Comparison of ENCODE assay signal across 9 cellular contexts in the genomic region with DNA sequence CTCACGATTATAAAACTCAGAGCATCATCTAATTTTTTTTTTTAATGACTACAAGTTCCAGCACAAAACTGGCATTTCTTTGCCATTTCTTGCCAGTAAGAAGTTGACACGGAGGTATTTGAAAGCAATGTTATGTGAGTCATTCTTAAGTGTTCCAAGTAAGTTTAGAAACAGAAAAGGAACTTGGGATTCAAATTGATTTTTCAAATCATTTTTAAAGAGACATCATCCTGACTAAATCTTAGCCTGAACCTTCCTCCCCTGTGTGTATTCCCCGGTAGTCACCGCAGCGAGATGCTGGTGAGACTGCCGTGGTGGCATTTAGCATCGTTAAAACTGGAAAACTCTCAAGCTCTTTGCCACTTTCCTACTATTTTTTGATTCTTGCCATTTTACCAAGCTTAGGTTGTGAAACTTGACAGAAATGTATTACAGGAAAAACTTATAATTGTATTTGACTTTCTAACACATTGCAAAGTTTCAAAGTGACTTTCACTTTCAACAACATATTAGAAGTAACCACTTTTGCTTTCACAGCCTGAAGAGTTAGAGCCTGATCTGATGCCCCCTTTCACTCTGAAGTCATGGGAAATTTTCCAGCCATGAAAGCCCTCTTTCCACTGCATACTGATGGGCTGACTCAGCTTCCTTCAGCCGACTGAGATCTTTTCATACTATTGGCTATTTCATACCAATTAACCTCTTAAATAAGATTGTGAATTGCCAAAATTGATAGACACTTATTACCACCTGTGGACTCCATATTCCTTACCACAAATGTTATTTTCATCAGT.
DNase-seq lines count a peak whose midpoint lies in the region; ATAC-seq and TF ChIP-seq lines count a peak whose summit lies in the region.
"Had no signal": no experiment of that assay in that cellular context is flagged by ENCODE, and none has a peak within 500 bp of the region (broad histone marks: within the 10 kb centered on the region; RNA-seq: fewer than 3 reads in every experiment).

No MANE protein-coding gene starts in this region.

- no peak overlapping the region for H4K91ac ChIP-seq in H9 (ENCODE audit: insufficient read length, low read depth, low read length)

- H3K9ac ChIP-seq in HUES64 (ENCODE audit: low read depth, low read length) (no peak overlapping the region), H9 (ENCODE audit: extremely low read depth, insufficient read length, low read length) (no peak overlapping the region)

- no peak overlapping the region for H4K8ac ChIP-seq in H9 (replicated peaks; ENCODE audit: insufficient read length, low read depth, low read length)

- no peak overlapping the region for H3K23ac ChIP-seq in H9 (ENCODE audit: insufficient read length, low read depth, low read length)

- H3K4me3 Mint-ChIP-seq in H9, result no peak overlapping the region
- H3K4me3 Mint-ChIP-seq: neural crest cell had no signal

- H3K4ac ChIP-seq in H9 (ENCODE audit: low read depth, low read length), result no peak overlapping the region

- H3K4me2 ChIP-seq in H9 (ENCODE audit: insufficient read depth, insufficient read length, low read length), result no peak overlapping the region

- no peak overlapping the region for H2BK5ac ChIP-seq in H9 (ENCODE audit: insufficient read length, low read length)

- H3T11ph ChIP-seq in H9 (ENCODE audit: low read length), result no peak overlapping the region

- H4K20me1 ChIP-seq in H9 (ENCODE audit: control insufficient read depth, insufficient read depth, insufficient read length), result no peaks in the 10 kb centered on the region

- no peak overlapping the region; the same call in 1 of the 2 replicates for H3K4me3 ChIP-seq in HUES64 (ENCODE audit: low read length)
- H3K4me3 ChIP-seq in tibial artery, result peak overlapping the region; percentile 43 to 46

- H3K79me1 ChIP-seq in H9 (ENCODE audit: insufficient read depth, low read depth, low read length, poor library complexity, severe bottlenecking), result no peaks in the 10 kb centered on the region

- no peak overlapping the region for H4K5ac ChIP-seq in H9 (ENCODE audit: insufficient read length, low read depth, low read length)

- H3K23me2 ChIP-seq in H9 (ENCODE audit: insufficient read length, low read depth, low read length, poor library complexity, severe bottlenecking), result no peaks in the 10 kb centered on the region

- DNase-seq in Caki2 (ENCODE audit: low read depth) (peak; percentile 46), amniotic stem cell (lab: John Stamatoyannopoulos, UW) (peak; percentile 59), medulla oblongata (ENCODE audit: extremely low spot score) (peak; percentile 35), tibial artery (no peak), H9 (no peak), NCI-H2196 (lab: John Stamatoyannopoulos, UW; ENCODE audit: unreplicated experiment) (no peak)

- no peak overlapping the region for H2BK15ac ChIP-seq in H9 (ENCODE audit: low read depth, low read length)

- H2AK5ac ChIP-seq in H9 (ENCODE audit: insufficient read length, low read length), result no peak overlapping the region

- no peaks in the 10 kb centered on the region for H3K27me3 Mint-ChIP-seq in H9 (ENCODE audit: low read depth)

- H3K9me3 Mint-ChIP-seq in H9, result no peaks in the 10 kb centered on the region
- H3K9me3 Mint-ChIP-seq: neural crest cell had no signal

- no peaks in the 10 kb centered on the region for H3K79me2 ChIP-seq in H9 (ENCODE audit: insufficient read depth, low read length)

- H3K36me3 ChIP-seq in HUES64 (ENCODE audit: insufficient read depth, low read length) (peaks cover 3% of the 10 kb centered on the region; the same call in 1 of the 2 replicates), tibial artery (peaks cover 5 to 11% (median 9%) of the 10 kb centered on the region in 3 donors)

- TF ChIP-seq CTCF in tibial artery (IDR thresholded peaks at IDR 0.05) (no peak), H9 (conservative IDR thresholded peaks at IDR 0.05) (no peak)

- ATAC-seq in GM21526 (IDR thresholded peaks at IDR 0.05; ENCODE audit: low FRiP score, unreplicated experiment), result peak; percentile 84

- peaks cover 0 to 9% (median 0%) of the 10 kb centered on the region in 3 experiments; a peak in 1 of 7 replicates for H3K36me3 Mint-ChIP-seq in H9 (ENCODE audit: insufficient read depth in 1 of 3, low read depth in 3 of 3)

- no peaks in the 10 kb centered on the region for H3K27me3 ChIP-seq in HUES64 (ENCODE audit: insufficient read depth, low read length)
- H3K27me3 ChIP-seq in tibial artery, result no peaks in the 10 kb centered on the region
- H3K27me3 ChIP-seq in H9 (ENCODE audit: insufficient read depth, low read length), result no peaks in the 10 kb centered on the region

- no peaks in the 10 kb centered on the region for H3K9me3 ChIP-seq in HUES64 (ENCODE audit: insufficient read depth, low read depth, low read length)
- no peaks in the 10 kb centered on the region for H3K9me3 ChIP-seq in tibial artery
- no peaks in the 10 kb centered on the region for H3K9me3 ChIP-seq in H9 (ENCODE audit: control insufficient read depth, low read depth, low read length)

- 81% methylated on average over 8 of the region's 8 CpGs for WGBS in HUES64
- WGBS in H9 (ENCODE audit: extremely low coverage, insufficient read length, low lambda C conversion rate), result no CpG with 5 or more reads among the region's 8 CpGs

- no peak overlapping the region for H3K18ac ChIP-seq in H9 (ENCODE audit: insufficient read length, low read depth, low read length)

- peaks cover 20 to 21% of the 10 kb centered on the region in 2 experiments for H3K4me1 Mint-ChIP-seq in H9

- intact Hi-C loops in tibial artery (cut with DNase I; ENCODE audit: low total_unique reads), result no loop called here

- H2BK120ac ChIP-seq in H9 (ENCODE audit: low read depth, low read length, poor library complexity, severe bottlenecking), result no peak overlapping the region

- no peak overlapping the region for H2AFZ ChIP-seq in H9 (ENCODE audit: low read length)

- H2BK20ac ChIP-seq in H9 (ENCODE audit: low read depth, low read length, poor library complexity, severe bottlenecking), result no peak overlapping the region

- in situ Hi-C loops in Caki2 (cut with HindIII; ENCODE audit: low pct_unique_long_range_greater_than_20kb, low sequenced_read_pairs), result loop anchor here (10.0 kb wide), 1 partner anchor 47 kb away; no protein-coding TSS in a partner anchor

- peak overlapping the region; percentile 36; the same call in 1 of the 2 replicates for H3K27ac ChIP-seq in HUES64 (ENCODE audit: low read depth, low read length)
- H3K27ac ChIP-seq in tibial artery, result peak overlapping the region; percentile 55 to 65
- no peak overlapping the region for H3K27ac ChIP-seq in H9 (ENCODE audit: insufficient read length, low read depth, low read length)

- H2BK12ac ChIP-seq in H9 (ENCODE audit: insufficient read length, low read depth, low read length), result no peak overlapping the region

- no peak overlapping the region for H3K14ac ChIP-seq in H9 (ENCODE audit: insufficient read depth, low read length)

- H3K4me1 ChIP-seq in HUES64 (ENCODE audit: insufficient read depth, low read length) (peaks cover 13% of the 10 kb centered on the region; the same call in 1 of the 2 replicates), tibial artery (peaks cover 0 to 34% (median 16%) of the 10 kb centered on the region in 4 donors), H9 (ENCODE audit: insufficient read depth, low read length) (0 out of 2 replicates have a peak, but pooled peaks cover 2% of the 10 kb centered on the region)

- no peak overlapping the region for H3K56ac ChIP-seq in H9 (ENCODE audit: insufficient read length, low read depth, low read length)

- H3K27ac Mint-ChIP-seq in H9, result 0 out of 7 replicates have a peak overlapping the region, but pooled peaks of 1 of the 3 experiments have one; percentile 16

Comparison
In these comparisons a context has a peak if more than half of its experiments do, and no peak if none do; other contexts are left out.
1. DNase-seq: peak in Caki2 (single experiment), amniotic stem cell (single experiment) and medulla oblongata (single experiment); none in tibial artery (0 of 2), H9 (single experiment) and NCI-H2196 (single experiment).